1 cellular context compared by ENCODE assay signal in the genomic region with DNA sequence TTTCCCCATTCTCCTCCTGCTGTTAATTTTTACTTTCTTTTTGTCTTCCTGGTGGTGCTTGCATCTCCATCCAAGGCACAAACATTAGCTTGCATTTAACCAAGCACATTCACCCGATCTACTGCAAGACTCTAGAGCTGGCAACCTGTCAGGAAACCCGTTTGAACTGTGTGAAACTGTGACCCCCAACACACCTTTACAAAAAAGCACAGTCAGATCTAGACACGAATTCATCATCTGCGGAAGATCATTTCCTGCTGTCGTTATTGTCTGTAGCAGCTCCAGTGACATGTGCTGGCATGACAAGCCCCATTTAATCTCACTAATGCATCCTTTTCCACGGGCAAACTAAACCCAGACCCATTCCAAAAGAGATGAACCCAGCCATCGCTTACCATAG.
TF ChIP-seq lines count a peak whose summit lies in the region.

No MANE protein-coding gene starts in this region.

TF ChIP-seq in GM12878, 131 proteins besides CTCF, POLR2A, EP300 and RAD21 (continued from another document):
- no peak for TF ChIP-seq REST (IDR thresholded peaks at IDR 0.05; ENCODE audit: low read depth, low read length)
- TF ChIP-seq, protein P1, sequence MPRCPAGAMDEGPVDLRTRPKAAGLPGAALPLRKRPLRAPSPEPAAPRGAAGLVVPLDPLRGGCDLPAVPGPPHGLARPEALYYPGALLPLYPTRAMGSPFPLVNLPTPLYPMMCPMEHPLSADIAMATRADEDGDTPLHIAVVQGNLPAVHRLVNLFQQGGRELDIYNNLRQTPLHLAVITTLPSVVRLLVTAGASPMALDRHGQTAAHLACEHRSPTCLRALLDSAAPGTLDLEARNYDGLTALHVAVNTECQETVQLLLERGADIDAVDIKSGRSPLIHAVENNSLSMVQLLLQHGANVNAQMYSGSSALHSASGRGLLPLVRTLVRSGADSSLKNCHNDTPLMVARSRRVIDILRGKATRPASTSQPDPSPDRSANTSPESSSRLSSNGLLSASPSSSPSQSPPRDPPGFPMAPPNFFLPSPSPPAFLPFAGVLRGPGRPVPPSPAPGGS (IDR thresholded peaks at IDR 0.05; ENCODE audit: borderline replicate concordance, insufficient read depth, low read depth, low read length, poor library complexity, severe bottlenecking): no peak
- TF ChIP-seq YBX1 (IDR thresholded peaks at IDR 0.05): no peak
- no peak for TF ChIP-seq POU2F2 (IDR thresholded peaks at IDR 0.05; ENCODE audit: borderline replicate concordance, low read depth, low read length)
- no peak for TF ChIP-seq CEBPB (IDR thresholded peaks at IDR 0.05; ENCODE audit: borderline replicate concordance in 1 of 2, low read depth in 2 of 2, low read length in 2 of 2)
- peak in 1 of 2 experiments; percentile 23; a peak in 1 of 4 replicates for TF ChIP-seq ETV6 (conservative IDR thresholded peaks at IDR 0.05 in 1 of 2, IDR thresholded peaks at IDR 0.05 in 1 of 2; ENCODE audit: borderline replicate concordance in 1 of 2, low read depth in 1 of 2)
- TF ChIP-seq JUND (IDR thresholded peaks at IDR 0.05; ENCODE audit: low read depth, low read length): no peak
- TF ChIP-seq ASH2L (IDR thresholded peaks at IDR 0.05; ENCODE audit: borderline replicate concordance, low read depth): no peak
- TF ChIP-seq EGR1 (IDR thresholded peaks at IDR 0.05; ENCODE audit: borderline replicate concordance in 1 of 2, low read depth in 2 of 2, low read length in 2 of 2): no peak
- no peak for TF ChIP-seq CBX3 (IDR thresholded peaks at IDR 0.05; ENCODE audit: borderline replicate concordance, low read depth)
- peak; percentile 49; the same call in 1 of the 2 replicates for TF ChIP-seq JUNB (IDR thresholded peaks at IDR 0.05)
- TF ChIP-seq, protein P2, sequence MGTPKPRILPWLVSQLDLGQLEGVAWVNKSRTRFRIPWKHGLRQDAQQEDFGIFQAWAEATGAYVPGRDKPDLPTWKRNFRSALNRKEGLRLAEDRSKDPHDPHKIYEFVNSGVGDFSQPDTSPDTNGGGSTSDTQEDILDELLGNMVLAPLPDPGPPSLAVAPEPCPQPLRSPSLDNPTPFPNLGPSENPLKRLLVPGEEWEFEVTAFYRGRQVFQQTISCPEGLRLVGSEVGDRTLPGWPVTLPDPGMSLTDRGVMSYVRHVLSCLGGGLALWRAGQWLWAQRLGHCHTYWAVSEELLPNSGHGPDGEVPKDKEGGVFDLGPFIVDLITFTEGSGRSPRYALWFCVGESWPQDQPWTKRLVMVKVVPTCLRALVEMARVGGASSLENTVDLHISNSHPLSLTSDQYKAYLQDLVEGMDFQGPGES (IDR thresholded peaks at IDR 0.05): no peak
- peak; percentile 15; the same call in 1 of the 2 replicates for TF ChIP-seq RUNX3 (IDR thresholded peaks at IDR 0.05; ENCODE audit: low read length)
- no peak for TF ChIP-seq GATAD2B (conservative IDR thresholded peaks at IDR 0.05; ENCODE audit: low read depth)
- no peak for TF ChIP-seq IKZF1 (conservative IDR thresholded peaks at IDR 0.05)
- no peak for TF ChIP-seq IKZF2 (IDR thresholded peaks at IDR 0.05)
- TF ChIP-seq RCOR1 (conservative IDR thresholded peaks at IDR 0.05; ENCODE audit: low read depth, low read length): no peak
- TF ChIP-seq ZBTB11 (CRISPR knock-in tag; IDR thresholded peaks at IDR 0.05): no peak
